In the genomic region with DNA sequence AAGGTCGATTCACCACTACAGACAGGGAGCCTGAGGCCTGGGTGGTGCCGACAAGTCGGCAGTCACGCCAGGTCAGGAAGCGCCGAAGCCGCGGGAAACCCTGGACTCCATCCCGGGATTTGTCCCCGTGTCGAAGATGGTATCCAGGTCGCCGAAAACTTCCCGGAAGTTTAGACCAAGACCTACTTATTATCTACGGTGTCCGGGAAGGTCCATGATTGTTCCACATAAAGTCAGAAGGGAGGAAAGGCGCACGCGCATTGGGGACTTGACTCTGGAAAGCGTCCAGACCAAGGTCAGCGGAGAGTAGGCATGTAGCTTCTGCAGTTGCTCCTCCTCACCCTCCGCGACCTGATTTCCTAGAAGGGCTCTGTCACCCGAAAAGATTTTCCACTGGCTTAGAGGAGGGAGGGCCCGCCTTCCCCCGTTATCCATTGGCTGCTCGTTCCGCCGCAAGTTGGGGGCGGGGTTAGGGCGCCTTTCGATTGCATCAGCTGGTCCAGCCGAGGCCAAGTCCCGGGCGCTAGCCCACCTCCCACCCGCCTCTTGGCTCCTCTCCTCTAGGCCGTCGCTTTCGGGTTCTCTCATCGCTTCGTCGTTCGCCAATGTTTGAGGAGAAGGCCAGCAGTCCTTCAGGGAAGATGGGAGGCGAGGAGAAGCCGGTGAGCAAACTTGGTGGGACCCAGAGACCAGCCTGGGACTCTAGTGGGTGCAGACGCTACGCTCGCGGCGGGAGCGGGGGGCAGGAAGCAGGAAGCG, we compare ENCODE assay signal across 1 cellular context.
TF ChIP-seq lines count a peak whose summit lies in the region.

A gene (plus strand): TSS at position 484 of the 759 bp plus-strand sequence. CDS start 122 bp downstream, at position 606.

TF ChIP-seq in IMR-90, 13 proteins besides CTCF, POLR2A, EP300 and RAD21 (continued from another document):
- TF ChIP-seq FOS (IDR thresholded peaks at IDR 0.05; ENCODE audit: low read depth, low read length), result no peak
